In genomic region chr7:106952658-106953231, GRCh38 we compare ENCODE assay signal across 9 cellular contexts.
A peak's percentile ranks its signal among the peaks of the same experiment; 100 is the strongest.
DNase-seq lines count a peak whose midpoint lies in the region; ATAC-seq, FAIRE-seq and TF ChIP-seq lines count a peak whose summit lies in the region.
"Had no signal": no experiment of that assay in that cellular context is flagged by ENCODE, and none has a peak within 500 bp of the region (broad histone marks: within the 10 kb centered on the region; RNA-seq: fewer than 3 reads in every experiment).

No MANE protein-coding gene starts in this region.

- BruUV-seq in K562 (replicated peaks; lab: Mats Ljungman, UMichigan): no TSS peak

- H3K4me3 ChIP-seq in K562 (no peak overlapping the region), gastrocnemius medialis (no peak overlapping the region)

- H3K79me2 ChIP-seq in K562 (ENCODE audit: control insufficient read depth, insufficient read depth, low read length): no peaks in the 10 kb centered on the region

- H3K27me3 ChIP-seq in K562 (ENCODE audit: control insufficient read depth in 2 of 2, insufficient read depth in 2 of 2, low read length in 2 of 2) (no peaks in the 10 kb centered on the region), gastrocnemius medialis (no peaks in the 10 kb centered on the region)

- peak overlapping the region; percentile 25 to 73; a peak in 3 of 4 replicates for H3K9ac ChIP-seq in K562 (ENCODE audit: insufficient read depth in 1 of 2, low read depth in 2 of 2, low read length in 2 of 2)

- in situ Hi-C loops in K562 (cut with MboI): loop anchor here (5.0 kb wide), 1 partner anchor 95 kb away; no protein-coding TSS in a partner anchor
- in situ Hi-C loops in gastrocnemius medialis (cut with MboI; ENCODE audit: low sequenced_read_pairs in 4 of 4): no loop called here

- POLR2A ChIA-PET in K562 (lab: Yijun Ruan, JAX): interaction anchor here (0.5 to 2.0 kb wide), 11 partner anchors 22 to 1205 kb away, joined by 3 to 8 read pairs (median 4); partner anchors contain the start of gene HBP1

- peak; percentile 91 for FAIRE-seq in K562 (lab: Jason Lieb, UNC)

- ATAC-seq in K562: peak; percentile 92
- no peak for ATAC-seq in gastrocnemius medialis
- ATAC-seq in GM18498 (IDR thresholded peaks at IDR 0.05; ENCODE audit: unreplicated experiment): no peak
- ATAC-seq: T-helper 17 cell had no signal

- H3K36me3 ChIP-seq in K562 (ENCODE audit: control insufficient read depth, insufficient read depth, low read length): no peaks in the 10 kb centered on the region
- no peaks in the 10 kb centered on the region for H3K36me3 ChIP-seq in gastrocnemius medialis

- TF ChIP-seq EP300 in K562 (IDR thresholded peaks at IDR 0.05; ENCODE audit: low read length): peak; percentile 84

- no peaks in the 10 kb centered on the region for H3K9me3 ChIP-seq in K562 (replicated peaks; ENCODE audit: control insufficient read depth, insufficient read depth, low read depth, low read length)
- no peaks in the 10 kb centered on the region for H3K9me3 ChIP-seq in gastrocnemius medialis

- H3K4me2 ChIP-seq in K562 (ENCODE audit: insufficient read depth, low read length): peak overlapping the region; percentile 59

- TF ChIP-seq CTCF in K562 (IDR thresholded peaks at IDR 0.05 in 2 of 3, conservative IDR thresholded peaks at IDR 0.05 in 1 of 3; ENCODE audit: insufficient read depth in 2 of 3, low read depth in 1 of 3, low read length in 3 of 3) (no peak), gastrocnemius medialis (IDR thresholded peaks at IDR 0.05 in 4 of 5, conservative IDR thresholded peaks at IDR 0.05 in 1 of 5) (no peak)

- H3K4me1 ChIP-seq in K562 (replicated peaks in 1 of 2; ENCODE audit: control insufficient read depth in 2 of 2, insufficient read depth in 2 of 2, low read length in 2 of 2): peaks cover 19 to 34% of the 10 kb centered on the region in 2 experiments
- no peaks in the 10 kb centered on the region for H3K4me1 ChIP-seq in gastrocnemius medialis

- intact Hi-C loops in K562 (cut with micrococcal nuclease) (loop anchor here (1.0 kb wide), 2 partner anchors 26 to 55 kb away; no protein-coding TSS in a partner anchor), gastrocnemius medialis (cut with DNase I; ENCODE audit: low total_unique reads) (no loop called here)

- 12% methylated on average over 5 of the region's 5 CpGs for WGBS in K562 (ENCODE audit: insufficient coverage, low coverage, missing lambda C conversion rate)

- peak; percentile 24 to 46 for TF ChIP-seq RAD21 in K562 (CRISPR knock-in tag; conservative IDR thresholded peaks at IDR 0.05 in 1 of 2, IDR thresholded peaks at IDR 0.05 in 1 of 2)

- no peaks in the 10 kb centered on the region for H3K9me1 ChIP-seq in K562 (ENCODE audit: control insufficient read depth, insufficient read depth, low read length)

- CTCF ChIA-PET in K562 (lab: Yijun Ruan, JAX; ENCODE audit: low intra/inter-chr PET ratio): interaction anchor here (1.3 to 1.9 kb wide), 2 partner anchors 194 to 198 kb away, joined by 5 read pairs; no protein-coding TSS in a partner anchor

- peak overlapping the region; percentile 64 for H2AFZ ChIP-seq in K562 (ENCODE audit: low read depth, low read length)

- no peak for TF ChIP-seq POLR2A in K562 (conservative IDR thresholded peaks at IDR 0.05)
- no peak for TF ChIP-seq POLR2A in gastrocnemius medialis (IDR thresholded peaks at IDR 0.05)

- H3K27ac ChIP-seq in K562 (ENCODE audit: extremely low read depth, low read depth, low read length) (peak overlapping the region; percentile 45), gastrocnemius medialis (no peak overlapping the region)

- peak; percentile 22 for DNase-seq in M059J (ENCODE audit: low read depth)
- peak; percentile 66 to 95 (median 78) for DNase-seq in K562 (ENCODE audit: extremely low read depth in 1 of 4, low spot score in 3 of 4)
- DNase-seq in left kidney (ENCODE audit: low read depth, low spot score): peak; percentile 44
- peak; percentile 19 to 30 for DNase-seq in gastrocnemius medialis
- DNase-seq in activated CD4-positive, CD25-positive, alpha-beta regulatory T cell (lab: John Stamatoyannopoulos, UW): no peak
- DNase-seq in NCI-H345 treated with DMSO at 0.1 percent for 48 hours (lab: John Stamatoyannopoulos, UW; ENCODE audit: unreplicated experiment): no peak
- DNase-seq: activated CD4-positive, alpha-beta T cell treated with anti-CD3 and anti-CD28 coated beads, Interleukin-2, amount 50 U/mL, for 48 hours; T-helper 17 cell had no signal

- H4K20me1 ChIP-seq in K562 (replicated peaks; ENCODE audit: control insufficient read depth, insufficient read depth, low read length): no peaks in the 10 kb centered on the region

TF ChIP-seq in K562, 482 proteins besides CTCF, POLR2A, EP300 and RAD21 (continues in another document):
- no peak for TF ChIP-seq ZNF133 (CRISPR knock-in tag; IDR thresholded peaks at IDR 0.05)
- TF ChIP-seq HINFP (tag; conservative IDR thresholded peaks at IDR 0.05; ENCODE audit: low read depth): no peak
- TF ChIP-seq PPARD (CRISPR knock-in tag; IDR thresholded peaks at IDR 0.05): no peak
- TF ChIP-seq ZNF780A (CRISPR knock-in tag; IDR thresholded peaks at IDR 0.05): no peak
- peak; percentile 86 for TF ChIP-seq TAF9B (IDR thresholded peaks at IDR 0.05; ENCODE audit: partially characterized antibody)
- TF ChIP-seq MEF2D (tag; conservative IDR thresholded peaks at IDR 0.05; ENCODE audit: low read depth): no peak
- TF ChIP-seq ZNF23 (CRISPR knock-in tag; IDR thresholded peaks at IDR 0.05): 0 out of 2 replicates have a peak, but pooled peaks have one; percentile 46
- TF ChIP-seq HDAC1 (IDR thresholded peaks at IDR 0.05): peak in 1 of 2 experiments; percentile 87; a peak in 2 of 4 replicates
- TF ChIP-seq ZBTB11 (CRISPR knock-in tag; IDR thresholded peaks at IDR 0.05): peak in 1 of 3 experiments; percentile 57; a peak in 2 of 6 replicates
- peak; percentile 64 to 83 for TF ChIP-seq AFF1 (IDR thresholded peaks at IDR 0.05; ENCODE audit: low read depth in 1 of 2, partially characterized antibody in 2 of 2)
- TF ChIP-seq SMARCE1 (IDR thresholded peaks at IDR 0.05): peak; percentile 84; the same call in 1 of the 2 replicates

Comparison
In these comparisons a context has a peak if more than half of its experiments do, and no peak if none do; other contexts are left out.
1. DNase-seq: peak in M059J (single experiment), K562 (4 of 4), left kidney (single experiment) and gastrocnemius medialis (2 of 2); none in activated CD4-positive, CD25-positive, alpha-beta regulatory T cell (0 of 4) and NCI-H345 treated with DMSO at 0.1 percent for 48 hours (single experiment).